ENCODE assay signal across 1 cellular context in the genomic region with DNA sequence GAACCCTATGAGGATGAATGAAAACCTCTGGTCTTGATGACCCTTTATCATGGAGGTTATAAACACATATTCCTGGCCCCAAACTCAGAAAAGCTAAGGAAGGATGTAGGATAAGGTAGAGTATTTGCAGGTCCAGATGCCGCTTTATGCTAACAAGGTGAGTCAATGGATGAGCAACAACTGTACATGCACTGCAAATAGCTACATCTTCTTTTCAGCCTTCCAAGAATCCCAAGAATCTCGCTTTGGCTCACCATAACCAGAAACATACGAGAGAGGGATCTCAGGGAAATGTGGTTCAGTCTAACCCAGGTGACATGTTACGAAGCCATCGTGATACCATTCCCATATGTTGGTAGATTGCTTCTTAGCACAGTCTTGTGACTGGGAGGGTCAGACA.
TF ChIP-seq lines count a peak whose summit lies in the region.

No MANE protein-coding gene starts in this region.

TF ChIP-seq in IMR-90, 13 proteins besides CTCF, POLR2A, EP300 and RAD21 (continued from another document):
- TF ChIP-seq, protein P1, sequence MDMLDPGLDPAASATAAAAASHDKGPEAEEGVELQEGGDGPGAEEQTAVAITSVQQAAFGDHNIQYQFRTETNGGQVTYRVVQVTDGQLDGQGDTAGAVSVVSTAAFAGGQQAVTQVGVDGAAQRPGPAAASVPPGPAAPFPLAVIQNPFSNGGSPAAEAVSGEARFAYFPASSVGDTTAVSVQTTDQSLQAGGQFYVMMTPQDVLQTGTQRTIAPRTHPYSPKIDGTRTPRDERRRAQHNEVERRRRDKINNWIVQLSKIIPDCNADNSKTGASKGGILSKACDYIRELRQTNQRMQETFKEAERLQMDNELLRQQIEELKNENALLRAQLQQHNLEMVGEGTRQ (IDR thresholded peaks at IDR 0.05; ENCODE audit: low read depth, low read length) = no peak
- TF ChIP-seq BHLHE40 (IDR thresholded peaks at IDR 0.05; ENCODE audit: low read depth, low read length) = no peak
